ENCODE assay signal across 16 cellular contexts in genomic region chr21:16169810-16170209, GRCh38.
"Had no signal": no experiment of that assay in that cellular context is flagged by ENCODE, and none has a peak within 500 bp of the region (broad histone marks: within the 10 kb centered on the region; RNA-seq: fewer than 3 reads in every experiment).

No MANE protein-coding gene starts in this region.

- H3K9me3 ChIP-seq: gastroesophageal sphincter, heart left ventricle, neutrophil, transverse colon had no signal

- H3K27ac ChIP-seq: heart left ventricle, neutrophil, parathyroid adenoma, transverse colon had no signal

- ATAC-seq: activated CD4-positive, alpha-beta T cell treated with anti-CD3 and anti-CD28 coated beads for 36 hours; heart left ventricle; natural killer cell; stimulated activated effector memory CD8-positive, alpha-beta T cell treated with anti-CD3 and anti-CD28 coated beads, Interleukin-12 subunit alpha, Interleukin-12 subunit beta, amount 100 ng/mL, for 72 hours; T-helper 17 cell had no signal

- H3K4me1 ChIP-seq: heart left ventricle, parathyroid adenoma, transverse colon had no signal

- H3K79me2 ChIP-seq: parathyroid adenoma had no signal

- H3K36me3 ChIP-seq: gastroesophageal sphincter, heart left ventricle, neutrophil, transverse colon had no signal

- DNase-seq: activated CD4-positive, alpha-beta memory T cell treated with anti-CD3 and anti-CD28 coated beads for 36 hours; activated CD4-positive, alpha-beta T cell treated with anti-CD3 and anti-CD28 coated beads for 36 hours; activated gamma-delta T cell treated with Interleukin-2 at 50 U/mL for 16 hours; activated naive CD8-positive, alpha-beta T cell treated with anti-CD3 and anti-CD28 coated beads for 36 hours; activated T-cell treated with anti-CD3 and anti-CD28 coated beads for 4 hours; amniotic stem cell; heart left ventricle; natural killer cell; stimulated activated CD4-positive, alpha-beta T cell treated with anti-CD3 and anti-CD28 coated beads, Interleukin-4, amount 100 ng/mL, for 24 hours; T-helper 17 cell; transverse colon had no signal

- H3K4me3 ChIP-seq: coronary artery, gastroesophageal sphincter, transverse colon had no signal

- H3K27me3 ChIP-seq: gastroesophageal sphincter, heart left ventricle, neutrophil, transverse colon had no signal

- H2AFZ ChIP-seq: parathyroid adenoma had no signal

- H3K9ac ChIP-seq: parathyroid adenoma had no signal
